ENCODE assay signal across 9 cellular contexts in genomic region chr17:78186689-78187595, GRCh38. TPM values are rescaled to one million over a fixed set of nuclear protein-coding genes. Genes with fewer than 3 reads are reported as not detected.
DNase-seq lines count a peak whose midpoint lies in the region; ATAC-seq, FAIRE-seq and TF ChIP-seq lines count a peak whose summit lies in the region.
"Had no signal": no experiment of that assay in that cellular context is flagged by ENCODE, and none has a peak within 500 bp of the region (broad histone marks: within the 10 kb centered on the region; RNA-seq: fewer than 3 reads in every experiment).

TSS of gene AFMID (plus strand) at chr17:78187362. CDS start at chr17:78187371, 9 bp downstream.
TSS of gene TK1 (minus strand) at chr17:78187052. CDS start at chr17:78186994, 58 bp downstream.

- peak within 1 kb of the TSS; percentile 55 to 67 for H3K27ac ChIP-seq in kidney (ENCODE audit: low read depth in 2 of 2, low read length in 2 of 2)

- peak; percentile 89 for ATAC-seq in HG03196 (IDR thresholded peaks at IDR 0.05; ENCODE audit: unreplicated experiment)

- peaks cover 17 to 25% of the 10 kb centered on the region in 2 donors for H3K4me1 ChIP-seq in kidney (ENCODE audit: control insufficient read depth in 1 of 2, insufficient read depth in 1 of 2, low read depth in 1 of 2, low read length in 2 of 2)

- DNase-seq in AG10803 (ENCODE audit: low read depth) (peak; percentile 93), NCI-H345 (lab: John Stamatoyannopoulos, UW) (peak; percentile 99), cerebellar cortex (ENCODE audit: low spot score) (peak; percentile 99), kidney (peak; percentile 98)
- DNase-seq in activated CD4-positive, CD25-positive, alpha-beta regulatory T cell treated with anti-CD3 and anti-CD28 coated beads, Interleukin-2, amount 50 U/mL, for 16 hours (ENCODE audit: low read depth, low spot score) = peak; percentile 65
- peak; percentile 98 for DNase-seq in stimulated activated CD4-positive, alpha-beta T cell treated with anti-CD3 and anti-CD28 coated beads, Interleukin-15, amount 100 ng/mL, for 24 hours

- in situ Hi-C loops in GM18951 (cut with MboI; ENCODE audit: low sequenced_read_pairs, unreplicated experiment) = no loop called here

- H3K36me3 ChIP-seq in kidney (ENCODE audit: control insufficient read depth in 1 of 2, insufficient read depth in 2 of 2, low read length in 2 of 2) = peaks cover 0 to 4% of the 10 kb centered on the region in 2 donors

- peak within 1 kb of the TSS in 1 of 2 donors; percentile 67 for H3K9ac ChIP-seq in kidney (ENCODE audit: low read length in 2 of 2)

- no peaks in the 10 kb centered on the region for H3K9me3 ChIP-seq in kidney (ENCODE audit: control insufficient read depth in 1 of 2, low read length in 2 of 2)

- intact Hi-C loops in kidney (cut with DNase I) = no loop called here

- peak; percentile 51 for FAIRE-seq in kidney (lab: Jason Lieb, UNC)
- FAIRE-seq: islet of Langerhans had no signal

- H3K4me3 ChIP-seq in AG10803 (ENCODE audit: low read length) = peak within 1 kb of the TSS; percentile 79
- H3K4me3 ChIP-seq in kidney (ENCODE audit: low read length in 2 of 2) = peak within 1 kb of the TSS; percentile 75 to 83

- TF ChIP-seq CTCF in AG10803 (conservative IDR thresholded peaks at IDR 0.05; ENCODE audit: low read length) = peak; percentile 59
- peak; percentile 79 for TF ChIP-seq CTCF in kidney (IDR thresholded peaks at IDR 0.05; ENCODE audit: borderline replicate concordance, extremely low read depth, insufficient read depth)

- TF ChIP-seq POLR2A in GM18951 (IDR thresholded peaks at IDR 0.05; ENCODE audit: extremely low read depth, insufficient read depth, insufficient read length) = peak; percentile 84

RNA-seq across cellular contexts. Expression of gene AFMID, which starts in this region (rescaled TPM):
- total RNA-seq in kidney = 63.9 TPM
- polyA plus RNA-seq in kidney (ENCODE audit: insufficient read depth, low read depth, low replicate concordance) = 118 TPM

RNA-seq across cellular contexts. Expression of gene TK1, which starts in this region (rescaled TPM):
- total RNA-seq in kidney = 12.7 TPM
- 9.3 TPM for polyA plus RNA-seq in kidney (ENCODE audit: insufficient read depth, low read depth, low replicate concordance)

Comparison
In these comparisons a context has a peak if more than half of its experiments do, and no peak if none do; other contexts are left out.
1. Peak in every context shown above with its lines: DNase-seq, ATAC-seq, H3K4me3 ChIP-seq and H3K27ac ChIP-seq.